38 cellular contexts compared by ENCODE assay signal in the genomic region with DNA sequence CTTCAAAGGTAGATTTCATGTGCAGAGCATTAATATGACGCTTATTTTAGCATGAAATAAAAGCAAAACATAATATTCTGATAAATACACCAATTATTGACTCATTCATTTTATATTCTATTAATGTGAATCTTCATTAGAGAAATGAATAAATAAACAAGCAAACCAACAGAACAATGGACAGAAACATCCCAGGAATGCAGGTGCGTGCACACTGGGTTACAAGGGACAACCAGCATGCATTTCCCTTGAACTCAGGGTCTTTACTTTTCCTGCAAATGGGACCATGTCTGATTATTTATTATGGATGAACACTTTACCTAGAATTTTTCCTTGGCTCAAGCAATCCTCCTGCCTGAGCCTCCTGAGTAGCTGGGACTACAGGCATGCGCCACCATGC. TPM values are rescaled to one million over a fixed set of nuclear protein-coding genes. Genes with fewer than 3 reads are reported as not detected.
"Had no signal": no experiment of that assay in that cellular context is flagged by ENCODE, and none has a peak within 500 bp of the region (broad histone marks: within the 10 kb centered on the region; RNA-seq: fewer than 3 reads in every experiment).

No MANE protein-coding gene starts in this region.

- DNase-seq: MM.1S, MV-4-11, NCI-H1048, NCI-H1092, NCI-H1092 treated with DMSO at 0.1 percent for 48 hours, NCI-H1105, NCI-H1105 treated with DMSO at 0.1 percent for 48 hours, NCI-H1417, NCI-H1417 treated with DMSO at 0.1 percent for 48 hours, NCI-H1436, NCI-H1436 treated with DMSO at 0.1 percent for 48 hours, NCI-H146, NCI-H1694, NCI-H1694 treated with DMSO at 0.1 percent for 48 hours, NCI-H187, NCI-H187 treated with DMSO at 0.1 percent for 48 hours, NCI-H1930, NCI-H2029, NCI-H2029 treated with DMSO at 0.1 percent for 48 hours, NCI-H2081, NCI-H2081 treated with DMSO at 0.1 percent for 48 hours, NCI-H2107, NCI-H2171, NCI-H2171 treated with DMSO at 0.1 percent for 48 hours, NCI-H2227 treated with DMSO at 0.1 percent for 48 hours, NCI-H226, NCI-H345, NCI-H446, NCI-H446 treated with DMSO at 0.1 percent for 48 hours, NCI-H510A, NCI-H510A treated with DMSO at 0.1 percent for 48 hours, NCI-H524, NCI-H524 treated with DMSO at 0.1 percent for 48 hours, NCI-H526, NCI-H526 treated with DMSO at 0.1 percent for 48 hours had no signal

RNA-seq across cellular contexts. Expression of a gene that starts 13.5 kb away (rescaled TPM):
- total RNA-seq: M059J, MCF 10A, NCI-H460 had no signal
